16 cellular contexts compared by ENCODE assay signal in the genomic region with DNA sequence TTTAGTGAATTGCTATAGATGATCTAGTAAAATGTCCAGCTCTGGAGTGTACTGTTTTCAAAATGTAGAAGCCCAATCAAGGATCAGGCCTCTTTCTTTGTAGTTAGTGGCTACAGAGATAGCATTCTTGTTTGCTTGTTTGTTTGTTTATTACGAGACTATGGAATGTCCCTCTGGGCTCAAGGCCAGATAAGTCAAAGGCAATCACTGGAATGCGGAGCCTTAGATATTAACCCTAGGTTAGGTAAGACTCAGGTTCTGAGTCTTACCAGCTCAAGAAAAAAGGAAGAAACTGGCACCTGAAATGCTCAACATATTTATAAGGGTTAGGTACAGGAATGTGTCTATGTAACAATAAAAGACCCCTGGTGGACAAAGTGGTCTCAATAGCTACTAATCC.
DNase-seq lines count a peak whose midpoint lies in the region; ATAC-seq and TF ChIP-seq lines count a peak whose summit lies in the region.
"Had no signal": no experiment of that assay in that cellular context is flagged by ENCODE, and none has a peak within 500 bp of the region (broad histone marks: within the 10 kb centered on the region; RNA-seq: fewer than 3 reads in every experiment).

No MANE protein-coding gene starts in this region.

- H3K9me2 ChIP-seq in GM23338 (ENCODE audit: insufficient read depth): 0 out of 2 replicates have a peak, but pooled peaks cover 7% of the 10 kb centered on the region

- H3K27ac ChIP-seq in GM23338 (ENCODE audit: low read depth) (no peak overlapping the region), endodermal cell (ENCODE audit: low read depth, low read length) (no peak overlapping the region)
- H3K27ac ChIP-seq: A549, BLaER1 had no signal

- POLR2A ChIA-PET in WTC11 (lab: Charles Lee): no interaction called here

- H3K4me3 ChIP-seq in GM23338: no peak overlapping the region
- no peak overlapping the region for H3K4me3 ChIP-seq in endodermal cell (ENCODE audit: low read length)
- H3K4me3 ChIP-seq: A549, BLaER1, K562 had no signal

- H3K36me3 ChIP-seq in GM23338 (ENCODE audit: insufficient read depth): no peaks in the 10 kb centered on the region
- no peaks in the 10 kb centered on the region for H3K36me3 ChIP-seq in endodermal cell (ENCODE audit: control insufficient read depth, insufficient read depth, low read length)
- H3K36me3 ChIP-seq: BLaER1 had no signal

- no peaks in the 10 kb centered on the region for H4K20me1 ChIP-seq in GM23338 (replicated peaks; ENCODE audit: insufficient read depth)
- H4K20me1 ChIP-seq: BLaER1 had no signal

- 91% methylated on average over 2 of the region's 2 CpGs; no CpG with 5 or more reads in 1 of the 2 experiments for WGBS in endodermal cell (ENCODE audit: insufficient coverage in 1 of 2, insufficient read length in 1 of 2), 2 experiments

- no peaks in the 10 kb centered on the region for H3K4me1 Mint-ChIP-seq in GM23338
- H3K4me1 Mint-ChIP-seq in endodermal cell: no peaks in the 10 kb centered on the region
- peaks cover 5% of the 10 kb centered on the region; the same call in 1 of the 2 replicates for H3K4me1 Mint-ChIP-seq in WTC11
- H3K4me1 Mint-ChIP-seq: CD14-positive monocyte; CD4-positive, alpha-beta memory T cell had no signal

- H2AFZ ChIP-seq in GM23338: no peak overlapping the region

- TF ChIP-seq CTCF in GM23338 (conservative IDR thresholded peaks at IDR 0.05; ENCODE audit: low read depth in 2 of 2) (peak in 1 of 2 experiments; percentile 24; a peak in 2 of 4 replicates), endodermal cell (conservative IDR thresholded peaks at IDR 0.05) (peak; percentile 42), WTC11 (IDR thresholded peaks at IDR 0.05) (no peak)

- H3K27ac Mint-ChIP-seq in GM23338 (no peak overlapping the region), endodermal cell (no peak overlapping the region), WTC11 (no peak overlapping the region)
- H3K27ac Mint-ChIP-seq: CD14-positive monocyte; CD4-positive, alpha-beta memory T cell had no signal

- H3K36me3 Mint-ChIP-seq in GM23338 (ENCODE audit: low read depth) (no peaks in the 10 kb centered on the region), endodermal cell (ENCODE audit: low read depth) (no peaks in the 10 kb centered on the region), WTC11 (no peaks in the 10 kb centered on the region)
- H3K36me3 Mint-ChIP-seq: CD14-positive monocyte; CD4-positive, alpha-beta memory T cell had no signal

- no peaks in the 10 kb centered on the region for H3F3A ChIP-seq in GM23338 (replicated peaks; ENCODE audit: low read depth)

- ATAC-seq in GM23338 (no peak), WTC11 (no peak), HG03432 (IDR thresholded peaks at IDR 0.05; ENCODE audit: unreplicated experiment) (no peak)

- H3K4me1 ChIP-seq in GM23338 (ENCODE audit: insufficient read depth) (no peaks in the 10 kb centered on the region), endodermal cell (ENCODE audit: control insufficient read depth, insufficient read depth, low read length) (no peaks in the 10 kb centered on the region)
- H3K4me1 ChIP-seq: A549, BLaER1 had no signal

- DNase-seq in GM23338 (ENCODE audit: low spot score) (peak; percentile 6), LoVo (ENCODE audit: low spot score) (peak; percentile 10), endodermal cell (no peak), NCI-H526 treated with DMSO at 0.1 percent for 48 hours (lab: John Stamatoyannopoulos, UW) (no peak), AML-193 (lab: John Stamatoyannopoulos, UW) (no peak), WTC11 (ENCODE audit: low spot score) (no peak)
- DNase-seq: Calu3; CD4-positive, alpha-beta memory T cell; DMS79 treated with DMSO at 0.1 percent for 48 hours; GOT3; H7 had no signal

- H3K4me3 Mint-ChIP-seq in GM23338: no peak overlapping the region
- H3K4me3 Mint-ChIP-seq in endodermal cell: no peak overlapping the region
- no peak overlapping the region for H3K4me3 Mint-ChIP-seq in WTC11
- H3K4me3 Mint-ChIP-seq: CD14-positive monocyte; CD4-positive, alpha-beta memory T cell had no signal

- no peak overlapping the region for H3K4me2 ChIP-seq in GM23338
- H3K4me2 ChIP-seq: A549, BLaER1 had no signal

- H3K9me3 Mint-ChIP-seq in GM23338: no peaks in the 10 kb centered on the region
- peaks cover 3% of the 10 kb centered on the region for H3K9me3 Mint-ChIP-seq in endodermal cell
- H3K9me3 Mint-ChIP-seq in WTC11: peaks cover 8% of the 10 kb centered on the region; the same call in 1 of the 2 replicates

- H3K79me2 ChIP-seq in GM23338 (replicated peaks; ENCODE audit: insufficient read depth): no peaks in the 10 kb centered on the region

- no peaks in the 10 kb centered on the region for H3K27me3 ChIP-seq in GM23338 (ENCODE audit: insufficient read depth)
- H3K27me3 ChIP-seq in endodermal cell (ENCODE audit: control insufficient read depth, insufficient read depth, low read length, poor library complexity, severe bottlenecking): no peaks in the 10 kb centered on the region
- H3K27me3 ChIP-seq: BLaER1 had no signal

- H3K27me3 Mint-ChIP-seq in GM23338 (ENCODE audit: insufficient read depth, low read depth, poor library complexity): no peaks in the 10 kb centered on the region
- H3K27me3 Mint-ChIP-seq in endodermal cell (ENCODE audit: insufficient read depth): no peaks in the 10 kb centered on the region
- no peaks in the 10 kb centered on the region for H3K27me3 Mint-ChIP-seq in WTC11 (ENCODE audit: low read depth)
- H3K27me3 Mint-ChIP-seq: CD4-positive, alpha-beta memory T cell had no signal

- CTCF ChIA-PET in WTC11 (lab: Charles Lee): interaction anchor here (0.6 to 1.3 kb wide), 4 partner anchors 21 to 247 kb away, joined by 3 read pairs; no protein-coding TSS in a partner anchor

- H3K9ac ChIP-seq in endodermal cell (ENCODE audit: extremely low read depth, low read length, poor library complexity, severe bottlenecking): no peak overlapping the region
- H3K9ac ChIP-seq: BLaER1 had no signal

- H3K9me3 ChIP-seq in endodermal cell (ENCODE audit: control insufficient read depth, low read length): no peaks in the 10 kb centered on the region
- H3K9me3 ChIP-seq: A549, BLaER1 had no signal

TF ChIP-seq in GM23338, 12 proteins besides CTCF, POLR2A, EP300 and RAD21:
- TF ChIP-seq EZH2 (IDR thresholded peaks at IDR 0.05; ENCODE audit: low read depth, unreplicated experiment): no peak
- no peak for TF ChIP-seq POLR2AphosphoS5 (IDR thresholded peaks at IDR 0.05; ENCODE audit: low read depth)

TF ChIP-seq in WTC11, 78 proteins besides CTCF, POLR2A, EP300 and RAD21 (continues in another document):
- TF ChIP-seq, protein P1, sequence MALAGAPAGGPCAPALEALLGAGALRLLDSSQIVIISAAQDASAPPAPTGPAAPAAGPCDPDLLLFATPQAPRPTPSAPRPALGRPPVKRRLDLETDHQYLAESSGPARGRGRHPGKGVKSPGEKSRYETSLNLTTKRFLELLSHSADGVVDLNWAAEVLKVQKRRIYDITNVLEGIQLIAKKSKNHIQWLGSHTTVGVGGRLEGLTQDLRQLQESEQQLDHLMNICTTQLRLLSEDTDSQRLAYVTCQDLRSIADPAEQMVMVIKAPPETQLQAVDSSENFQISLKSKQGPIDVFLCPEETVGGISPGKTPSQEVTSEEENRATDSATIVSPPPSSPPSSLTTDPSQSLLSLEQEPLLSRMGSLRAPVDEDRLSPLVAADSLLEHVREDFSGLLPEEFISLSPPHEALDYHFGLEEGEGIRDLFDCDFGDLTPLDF (CRISPR knock-in tag; IDR thresholded peaks at IDR 0.05): no peak
- TF ChIP-seq ELF4 (CRISPR knock-in tag; IDR thresholded peaks at IDR 0.05; ENCODE audit: low read depth) (no peak), TCF7 (CRISPR knock-in tag; IDR thresholded peaks at IDR 0.05; ENCODE audit: low read depth) (no peak), ZNF232 (CRISPR knock-in tag; IDR thresholded peaks at IDR 0.05) (no peak), ZNF396 (CRISPR knock-in tag; IDR thresholded peaks at IDR 0.05; ENCODE audit: borderline replicate concordance) (no peak), SMAD4 (CRISPR knock-in tag; IDR thresholded peaks at IDR 0.05) (no peak)
- TF ChIP-seq, protein P2, sequence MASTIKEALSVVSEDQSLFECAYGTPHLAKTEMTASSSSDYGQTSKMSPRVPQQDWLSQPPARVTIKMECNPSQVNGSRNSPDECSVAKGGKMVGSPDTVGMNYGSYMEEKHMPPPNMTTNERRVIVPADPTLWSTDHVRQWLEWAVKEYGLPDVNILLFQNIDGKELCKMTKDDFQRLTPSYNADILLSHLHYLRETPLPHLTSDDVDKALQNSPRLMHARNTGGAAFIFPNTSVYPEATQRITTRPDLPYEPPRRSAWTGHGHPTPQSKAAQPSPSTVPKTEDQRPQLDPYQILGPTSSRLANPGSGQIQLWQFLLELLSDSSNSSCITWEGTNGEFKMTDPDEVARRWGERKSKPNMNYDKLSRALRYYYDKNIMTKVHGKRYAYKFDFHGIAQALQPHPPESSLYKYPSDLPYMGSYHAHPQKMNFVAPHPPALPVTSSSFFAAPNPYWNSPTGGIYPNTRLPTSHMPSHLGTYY (CRISPR knock-in tag; IDR thresholded peaks at IDR 0.05): no peak
- TF ChIP-seq, protein P3, sequence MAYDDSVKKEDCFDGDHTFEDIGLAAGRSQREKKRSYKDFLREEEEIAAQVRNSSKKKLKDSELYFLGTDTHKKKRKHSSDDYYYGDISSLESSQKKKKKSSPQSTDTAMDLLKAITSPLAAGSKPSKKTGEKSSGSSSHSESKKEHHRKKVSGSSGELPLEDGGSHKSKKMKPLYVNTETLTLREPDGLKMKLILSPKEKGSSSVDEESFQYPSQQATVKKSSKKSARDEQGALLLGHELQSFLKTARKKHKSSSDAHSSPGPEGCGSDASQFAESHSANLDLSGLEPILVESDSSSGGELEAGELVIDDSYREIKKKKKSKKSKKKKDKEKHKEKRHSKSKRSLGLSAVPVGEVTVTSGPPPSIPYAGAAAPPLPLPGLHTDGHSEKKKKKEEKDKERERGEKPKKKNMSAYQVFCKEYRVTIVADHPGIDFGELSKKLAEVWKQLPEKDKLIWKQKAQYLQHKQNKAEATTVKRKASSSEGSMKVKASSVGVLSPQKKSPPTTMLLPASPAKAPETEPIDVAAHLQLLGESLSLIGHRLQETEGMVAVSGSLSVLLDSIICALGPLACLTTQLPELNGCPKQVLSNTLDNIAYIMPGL (CRISPR knock-in tag; IDR thresholded peaks at IDR 0.05): no peak
- TF ChIP-seq, protein P4, sequence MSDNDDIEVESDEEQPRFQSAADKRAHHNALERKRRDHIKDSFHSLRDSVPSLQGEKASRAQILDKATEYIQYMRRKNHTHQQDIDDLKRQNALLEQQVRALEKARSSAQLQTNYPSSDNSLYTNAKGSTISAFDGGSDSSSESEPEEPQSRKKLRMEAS (CRISPR knock-in tag; IDR thresholded peaks at IDR 0.05): no peak
- TF ChIP-seq, protein P5, sequence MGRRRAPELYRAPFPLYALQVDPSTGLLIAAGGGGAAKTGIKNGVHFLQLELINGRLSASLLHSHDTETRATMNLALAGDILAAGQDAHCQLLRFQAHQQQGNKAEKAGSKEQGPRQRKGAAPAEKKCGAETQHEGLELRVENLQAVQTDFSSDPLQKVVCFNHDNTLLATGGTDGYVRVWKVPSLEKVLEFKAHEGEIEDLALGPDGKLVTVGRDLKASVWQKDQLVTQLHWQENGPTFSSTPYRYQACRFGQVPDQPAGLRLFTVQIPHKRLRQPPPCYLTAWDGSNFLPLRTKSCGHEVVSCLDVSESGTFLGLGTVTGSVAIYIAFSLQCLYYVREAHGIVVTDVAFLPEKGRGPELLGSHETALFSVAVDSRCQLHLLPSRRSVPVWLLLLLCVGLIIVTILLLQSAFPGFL (CRISPR knock-in tag; IDR thresholded peaks at IDR 0.05; ENCODE audit: borderline replicate concordance): no peak

Comparison
In these comparisons a context has a peak if more than half of its experiments do, and no peak if none do; other contexts are left out.
1. DNase-seq: peak in GM23338 (single experiment) and LoVo (single experiment); none in endodermal cell (single experiment), NCI-H526 treated with DMSO at 0.1 percent for 48 hours (single experiment), AML-193 (0 of 2) and WTC11 (single experiment).